ENCODE assay signal across 1 cellular context in the genomic region with DNA sequence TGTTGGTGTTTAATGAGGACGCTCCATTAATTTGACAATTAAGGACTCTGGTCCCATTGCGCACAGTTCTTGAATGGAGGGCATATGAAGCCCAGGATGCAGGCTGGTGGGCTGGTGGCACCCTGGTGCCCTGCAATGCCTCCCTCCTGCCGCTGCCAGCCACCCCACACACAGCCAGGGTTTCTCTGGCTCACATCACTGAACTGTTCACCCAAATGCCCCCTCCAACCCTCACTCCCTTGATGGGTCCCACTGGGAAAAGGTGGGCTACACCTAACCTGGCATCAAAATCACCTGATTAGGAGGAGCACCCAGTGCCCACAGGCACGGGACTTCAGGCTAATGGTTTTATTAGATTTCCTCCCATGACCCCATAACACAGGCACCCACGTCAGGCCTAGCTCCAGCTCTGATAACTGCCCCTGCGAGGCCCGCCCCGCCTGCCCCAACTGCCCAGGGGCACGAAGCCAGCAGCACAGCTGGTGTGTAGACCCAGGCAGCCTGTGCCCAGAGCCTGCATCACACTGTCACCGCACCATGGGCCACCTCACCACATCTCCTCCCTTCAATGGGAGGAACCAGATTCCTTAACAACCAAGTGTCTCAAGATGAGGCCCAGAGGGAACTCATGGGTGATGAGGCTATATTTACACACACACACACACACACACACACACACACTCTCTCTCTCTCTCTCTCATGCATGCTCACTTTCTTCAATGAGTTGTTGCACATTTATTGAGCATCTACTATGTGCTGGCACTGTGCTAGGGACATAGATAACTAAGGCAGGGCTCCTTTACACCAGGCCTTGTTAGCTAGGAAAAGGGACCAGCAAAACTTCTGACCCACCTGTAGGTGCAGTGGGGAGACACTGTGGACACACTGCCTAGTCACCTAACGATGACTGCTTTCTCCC.
TF ChIP-seq lines count a peak whose summit lies in the region.

No MANE protein-coding gene starts in this region.

TF ChIP-seq in K562, 482 proteins besides CTCF, POLR2A, EP300 and RAD21 (continued from another document):
- TF ChIP-seq, protein P1, sequence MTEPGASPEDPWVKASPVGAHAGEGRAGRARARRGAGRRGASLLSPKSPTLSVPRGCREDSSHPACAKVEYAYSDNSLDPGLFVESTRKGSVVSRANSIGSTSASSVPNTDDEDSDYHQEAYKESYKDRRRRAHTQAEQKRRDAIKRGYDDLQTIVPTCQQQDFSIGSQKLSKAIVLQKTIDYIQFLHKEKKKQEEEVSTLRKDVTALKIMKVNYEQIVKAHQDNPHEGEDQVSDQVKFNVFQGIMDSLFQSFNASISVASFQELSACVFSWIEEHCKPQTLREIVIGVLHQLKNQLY (CRISPR knock-in tag; conservative IDR thresholded peaks at IDR 0.05): no peak
- TF ChIP-seq, protein P2, sequence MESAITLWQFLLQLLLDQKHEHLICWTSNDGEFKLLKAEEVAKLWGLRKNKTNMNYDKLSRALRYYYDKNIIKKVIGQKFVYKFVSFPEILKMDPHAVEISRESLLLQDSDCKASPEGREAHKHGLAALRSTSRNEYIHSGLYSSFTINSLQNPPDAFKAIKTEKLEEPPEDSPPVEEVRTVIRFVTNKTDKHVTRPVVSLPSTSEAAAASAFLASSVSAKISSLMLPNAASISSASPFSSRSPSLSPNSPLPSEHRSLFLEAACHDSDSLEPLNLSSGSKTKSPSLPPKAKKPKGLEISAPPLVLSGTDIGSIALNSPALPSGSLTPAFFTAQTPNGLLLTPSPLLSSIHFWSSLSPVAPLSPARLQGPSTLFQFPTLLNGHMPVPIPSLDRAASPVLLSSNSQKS (CRISPR knock-in tag; IDR thresholded peaks at IDR 0.05): no peak
- TF ChIP-seq, protein P3, sequence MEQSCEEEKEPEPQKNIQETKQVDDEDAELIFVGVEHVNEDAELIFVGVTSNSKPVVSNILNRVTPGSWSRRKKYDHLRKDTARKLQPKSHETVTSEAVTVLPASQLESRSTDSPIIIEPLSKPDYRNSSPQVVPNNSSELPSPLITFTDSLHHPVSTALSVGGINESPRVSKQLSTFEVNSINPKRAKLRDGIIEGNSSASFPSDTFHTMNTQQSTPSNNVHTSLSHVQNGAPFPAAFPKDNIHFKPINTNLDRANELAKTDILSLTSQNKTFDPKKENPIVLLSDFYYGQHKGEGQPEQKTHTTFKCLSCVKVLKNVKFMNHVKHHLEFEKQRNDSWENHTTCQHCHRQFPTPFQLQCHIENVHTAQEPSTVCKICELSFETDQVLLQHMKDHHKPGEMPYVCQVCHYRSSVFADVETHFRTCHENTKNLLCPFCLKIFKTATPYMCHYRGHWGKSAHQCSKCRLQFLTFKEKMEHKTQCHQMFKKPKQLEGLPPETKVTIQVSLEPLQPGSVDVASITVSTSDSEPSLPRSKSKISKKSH (CRISPR knock-in tag; IDR thresholded peaks at IDR 0.05): no peak
- TF ChIP-seq BCL6 (CRISPR knock-in tag; IDR thresholded peaks at IDR 0.05) (no peak), YY1 (IDR thresholded peaks at IDR 0.05; ENCODE audit: borderline replicate concordance in 1 of 3, control insufficient read depth in 1 of 3, extremely low read depth in 1 of 3, insufficient read depth in 3 of 3, insufficient read length in 1 of 3, insufficient replicate concordance in 2 of 3, low read depth in 1 of 3, low read length in 2 of 3) (no peak), HEY1 (CRISPR knock-in tag; IDR thresholded peaks at IDR 0.05; ENCODE audit: borderline replicate concordance) (no peak), ETS2 (tag; IDR thresholded peaks at IDR 0.05; ENCODE audit: borderline replicate concordance, poor library complexity, severe bottlenecking) (no peak), BCOR (IDR thresholded peaks at IDR 0.05) (peak; percentile 46; the same call in 1 of the 2 replicates)
